Comparison of ENCODE assay signal across 8 cellular contexts in genomic region chr9:99906403-99907207, GRCh38. TPM values are rescaled to one million over a fixed set of nuclear protein-coding genes. Genes with fewer than 3 reads are reported as not detected.
A peak's percentile ranks its signal among the peaks of the same experiment; 100 is the strongest.
DNase-seq lines count a peak whose midpoint lies in the region; ATAC-seq and TF ChIP-seq lines count a peak whose summit lies in the region.

Gene STX17, plus strand, starts transcription at chr9:99906654. Its CDS starts 8,586 bp downstream, at chr9:99915240.

- in situ Hi-C loops in T47D (cut with HindIII; ENCODE audit: low pct_unique_long_range_greater_than_20kb, low sequenced_read_pairs), result no loop called here

- no peaks in the 10 kb centered on the region for H4K20me1 ChIP-seq in smooth muscle cell (ENCODE audit: low read depth)

- peak within 1 kb of the TSS; percentile 84 for H3K4me2 ChIP-seq in smooth muscle cell

- H3K4me1 ChIP-seq in smooth muscle cell (ENCODE audit: low read depth), result peaks cover 9% of the 10 kb centered on the region

- peak within 1 kb of the TSS; percentile 99 for H3K9ac ChIP-seq in smooth muscle cell (ENCODE audit: low read depth)

- no peaks in the 10 kb centered on the region for H3K36me3 ChIP-seq in smooth muscle cell (ENCODE audit: low read depth)

- H3K9me3 ChIP-seq in smooth muscle cell (replicated peaks; ENCODE audit: low read depth), result no peaks in the 10 kb centered on the region

- H3K27ac ChIP-seq in VCaP (peak within 1 kb of the TSS; percentile 95), smooth muscle cell (ENCODE audit: low read depth) (peak within 1 kb of the TSS; percentile 89)

- peak; percentile 17; the same call in 1 of the 2 replicates for TF ChIP-seq CTCF in VCaP (conservative IDR thresholded peaks at IDR 0.05)
- no peak for TF ChIP-seq CTCF in smooth muscle cell (IDR thresholded peaks at IDR 0.05; ENCODE audit: borderline replicate concordance, insufficient read depth, poor library complexity, severe bottlenecking)

- H3K27me3 ChIP-seq in smooth muscle cell (ENCODE audit: low read depth), result no peaks in the 10 kb centered on the region

- H3F3A ChIP-seq in smooth muscle cell (ENCODE audit: low read depth), result peaks cover 3% of the 10 kb centered on the region

- peak; percentile 73 for ATAC-seq in HG02970 (IDR thresholded peaks at IDR 0.05; ENCODE audit: low FRiP score, unreplicated experiment)

- WGBS in smooth muscle cell (ENCODE audit: low lambda C conversion rate), result under 1% methylated on average over 61 of the region's 76 CpGs

- H3K4me3 ChIP-seq in smooth muscle cell, result peak within 1 kb of the TSS; percentile 95

- H2AFZ ChIP-seq in smooth muscle cell (ENCODE audit: low read depth), result peak within 1 kb of the TSS; percentile 98

- peaks cover 25% of the 10 kb centered on the region for H3K79me2 ChIP-seq in smooth muscle cell (ENCODE audit: low read depth)

- DNase-seq in NCI-H524 (lab: John Stamatoyannopoulos, UW), result peak; percentile 58 to 75
- no peak for DNase-seq in NCI-H524 treated with DMSO at 0.1 percent for 48 hours (lab: John Stamatoyannopoulos, UW)
- peak; percentile 3 for DNase-seq in NCI-H2081 treated with DMSO at 0.1 percent for 48 hours (lab: John Stamatoyannopoulos, UW)
- DNase-seq in T47D (ENCODE audit: low read depth in 1 of 2, low spot score in 1 of 2), result peak; percentile 49 to 80
- peak; percentile 96 for DNase-seq in iPS-NIHi11 (ENCODE audit: low spot score)
- DNase-seq in smooth muscle cell (lab: John Stamatoyannopoulos, UW; ENCODE audit: unreplicated experiment), result peak; percentile 64

RNA-seq across cellular contexts. Expression of gene STX17, which starts in this region (rescaled TPM):
- total RNA-seq in smooth muscle cell, result 15.9 and 21.8 TPM in 2 replicates
- 11.1 and 16.3 TPM in 2 replicates for polyA plus RNA-seq in smooth muscle cell
